Comparison of ENCODE assay signal across 9 cellular contexts in the genomic region with DNA sequence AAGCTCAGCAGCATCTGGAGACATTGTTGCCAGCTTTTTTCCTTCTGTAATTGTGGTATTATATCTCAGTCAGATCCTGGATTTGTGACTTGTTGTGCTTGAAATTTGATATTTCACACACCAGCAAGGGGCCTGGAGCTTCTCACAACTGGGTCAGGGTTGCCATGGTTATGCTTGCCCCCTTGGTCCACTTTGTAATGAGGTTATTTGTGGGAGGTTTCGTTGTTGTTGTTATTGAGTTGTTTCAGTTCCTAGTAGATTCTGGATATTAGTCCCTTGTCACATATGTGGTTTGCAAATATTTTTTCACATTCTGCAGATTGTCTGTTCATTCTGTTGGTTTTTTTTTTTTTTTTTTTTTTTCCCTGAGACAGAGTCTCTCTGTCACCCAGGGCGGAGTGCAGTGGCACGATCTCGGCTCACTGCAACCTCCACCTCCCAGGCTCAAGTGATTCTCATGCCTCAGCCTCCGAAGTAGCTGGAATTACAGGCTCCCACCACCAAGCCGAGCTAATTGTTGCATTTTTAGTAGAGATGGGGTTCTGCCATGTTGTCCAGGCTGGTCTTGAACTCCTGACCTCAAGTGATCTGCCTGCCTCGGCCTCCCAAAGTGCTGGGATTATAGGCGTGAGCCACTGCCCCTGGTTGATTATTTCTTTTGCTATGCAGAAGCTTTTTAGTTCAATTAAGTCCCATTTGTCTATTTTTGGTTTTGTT.
DNase-seq lines count a peak whose midpoint lies in the region; ATAC-seq and TF ChIP-seq lines count a peak whose summit lies in the region.
"Had no signal": no experiment of that assay in that cellular context is flagged by ENCODE, and none has a peak within 500 bp of the region (broad histone marks: within the 10 kb centered on the region; RNA-seq: fewer than 3 reads in every experiment).

No MANE protein-coding gene starts in this region.

- H3K36me3 Mint-ChIP-seq in CD4-positive, CD25-positive, alpha-beta regulatory T cell, result no peaks in the 10 kb centered on the region

- 89 to 92% (median 90%) methylated on average over 8 of the region's 8 CpGs for WGBS in adrenal gland, 4 donors

- H3K27me3 Mint-ChIP-seq in CD4-positive, CD25-positive, alpha-beta regulatory T cell, result peaks cover 8% of the 10 kb centered on the region

- no peak overlapping the region for H3K9ac ChIP-seq in KMS-11

- no peaks in the 10 kb centered on the region for H3K4me1 Mint-ChIP-seq in CD4-positive, CD25-positive, alpha-beta regulatory T cell

- H3K4me2 ChIP-seq in KMS-11, result peak overlapping the region; percentile 10; the same call in 1 of the 2 replicates

- ATAC-seq in CD4-positive, CD25-positive, alpha-beta regulatory T cell (ENCODE audit: low read depth in 2 of 2), result no peak
- ATAC-seq in GM19351 (IDR thresholded peaks at IDR 0.05; ENCODE audit: unreplicated experiment) (peak; percentile 92), HG02852 (IDR thresholded peaks at IDR 0.05; ENCODE audit: unreplicated experiment) (peak; percentile 91)
- ATAC-seq: left lobe of liver had no signal

- H2AFZ ChIP-seq in KMS-11 (ENCODE audit: low read depth), result no peak overlapping the region

- H3K4me3 ChIP-seq in CD4-positive, CD25-positive, alpha-beta regulatory T cell (ENCODE audit: low read depth, low read length), result no peak overlapping the region
- H3K4me3 ChIP-seq in KMS-11 (IDR thresholded peaks at IDR 0.05; ENCODE audit: insufficient read depth, low read depth, low read length) (no peak overlapping the region), adrenal gland (no peak overlapping the region), SJCRH30 (no peak overlapping the region)

- H3K36me3 ChIP-seq in CD4-positive, CD25-positive, alpha-beta regulatory T cell (ENCODE audit: control insufficient read depth, insufficient read depth, low read length), result no peaks in the 10 kb centered on the region
- no peaks in the 10 kb centered on the region for H3K36me3 ChIP-seq in KMS-11 (ENCODE audit: insufficient read depth)
- H3K36me3 ChIP-seq in adrenal gland (replicated peaks in 1 of 2), result no peaks in the 10 kb centered on the region
- no peaks in the 10 kb centered on the region for H3K36me3 ChIP-seq in SJCRH30

- TF ChIP-seq CTCF in KMS-11 (conservative IDR thresholded peaks at IDR 0.05; ENCODE audit: low read depth, low read length), result no peak
- TF ChIP-seq CTCF in adrenal gland (IDR thresholded peaks at IDR 0.05), result no peak

- TF ChIP-seq POLR2A in adrenal gland (IDR thresholded peaks at IDR 0.05), result no peak

- no peaks in the 10 kb centered on the region for H3K27me3 ChIP-seq in CD4-positive, CD25-positive, alpha-beta regulatory T cell (ENCODE audit: control insufficient read depth, insufficient read depth, low read length)
- H3K27me3 ChIP-seq in KMS-11 (ENCODE audit: insufficient read depth, low read depth), result no peaks in the 10 kb centered on the region
- no peaks in the 10 kb centered on the region for H3K27me3 ChIP-seq in adrenal gland
- no peaks in the 10 kb centered on the region for H3K27me3 ChIP-seq in SJCRH30

- DNase-seq in CD4-positive, CD25-positive, alpha-beta regulatory T cell, result no peak
- no peak for DNase-seq in activated CD4-positive, CD25-positive, alpha-beta regulatory T cell (lab: John Stamatoyannopoulos, UW)
- DNase-seq in T-helper 2 cell (no peak), adrenal gland (no peak), SJCRH30 (no peak)

- no peak overlapping the region for H3K27ac ChIP-seq in CD4-positive, CD25-positive, alpha-beta regulatory T cell (ENCODE audit: insufficient read depth, low read length, poor library complexity, severe bottlenecking)
- H3K27ac ChIP-seq in KMS-11, result no peak overlapping the region
- no peak overlapping the region for H3K27ac ChIP-seq in adrenal gland
- no peak overlapping the region for H3K27ac ChIP-seq in SJCRH30

- H3K9me3 Mint-ChIP-seq in CD4-positive, CD25-positive, alpha-beta regulatory T cell, result peaks cover 0 to 1% (median 0%) of the 10 kb centered on the region in 7 donors

- no peaks in the 10 kb centered on the region for H4K20me1 ChIP-seq in KMS-11 (ENCODE audit: insufficient read depth)

- intact Hi-C loops in adrenal gland (cut with DNase I), result no loop called here

- no peak overlapping the region for H3K4me3 Mint-ChIP-seq in CD4-positive, CD25-positive, alpha-beta regulatory T cell

- H3K79me2 ChIP-seq in KMS-11 (ENCODE audit: insufficient read depth, low read depth), result no peaks in the 10 kb centered on the region

- no peaks in the 10 kb centered on the region for H3K9me3 ChIP-seq in CD4-positive, CD25-positive, alpha-beta regulatory T cell (ENCODE audit: control insufficient read depth in 2 of 2, low read length in 2 of 2)
- no peaks in the 10 kb centered on the region for H3K9me3 ChIP-seq in adrenal gland (replicated peaks in 1 of 3)
- H3K9me3 ChIP-seq in SJCRH30 (replicated peaks), result no peaks in the 10 kb centered on the region

- peak overlapping the region in 2 of 3 donors; percentile 51 to 66 for H3K27ac Mint-ChIP-seq in CD4-positive, CD25-positive, alpha-beta regulatory T cell

- no peaks in the 10 kb centered on the region for H3K4me1 ChIP-seq in CD4-positive, CD25-positive, alpha-beta regulatory T cell (ENCODE audit: control insufficient read depth, insufficient read depth, low read length, poor library complexity, severe bottlenecking)
- H3K4me1 ChIP-seq in KMS-11 (ENCODE audit: low read depth, poor library complexity, severe bottlenecking) (peaks cover 14% of the 10 kb centered on the region), adrenal gland (replicated peaks in 1 of 2) (no peaks in the 10 kb centered on the region), SJCRH30 (no peaks in the 10 kb centered on the region)

Comparison
In these comparisons a context has a peak if more than half of its experiments do, and no peak if none do; other contexts are left out.
1. ATAC-seq: peak in GM19351 (single experiment) and HG02852 (single experiment); none in CD4-positive, CD25-positive, alpha-beta regulatory T cell (0 of 2).